26 cellular contexts compared by ENCODE assay signal in the genomic region with DNA sequence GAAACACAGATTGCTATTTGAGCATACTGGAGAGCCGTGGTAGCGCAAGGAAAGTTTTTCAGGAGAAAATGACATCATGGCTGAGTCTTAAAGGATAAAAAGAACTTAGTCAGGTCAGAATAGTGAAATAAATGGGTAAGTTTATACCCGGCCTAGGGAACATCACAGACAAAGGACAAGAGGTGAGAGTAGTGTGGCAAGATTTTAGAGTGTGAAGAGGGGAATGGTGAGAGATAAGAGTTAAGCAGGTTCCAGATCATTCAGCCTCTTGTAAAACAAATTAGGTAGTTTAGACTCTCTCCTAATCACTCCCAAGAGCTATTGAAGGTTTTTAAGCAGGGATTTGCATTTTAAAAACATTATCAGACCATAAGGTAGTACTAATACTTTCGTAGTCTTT.
"Had no signal": no experiment of that assay in that cellular context is flagged by ENCODE, and none has a peak within 500 bp of the region (broad histone marks: within the 10 kb centered on the region; RNA-seq: fewer than 3 reads in every experiment).

No MANE protein-coding gene starts in this region.

- H3K27ac ChIP-seq: ascending aorta, cardiac muscle cell, SJCRH30 had no signal

- DNase-seq: activated CD4-positive, alpha-beta T cell treated with anti-CD3 and anti-CD28 coated beads for 36 hours; activated CD4-positive, alpha-beta T cell treated with anti-CD3 and anti-CD28 coated beads, Interleukin-2, amount 10 ng/mL, durations not matched to agents 7 days and 5 days; activated CD4-positive, alpha-beta T cell treated with anti-CD3 and anti-CD28 coated beads, Interleukin-2, amount 50 U/mL, for 48 hours; activated CD8-positive, alpha-beta T cell treated with anti-CD3 and anti-CD28 coated beads, Interleukin-2, amount 10 ng/mL, durations not matched to agents 7 days and 5 days; activated gamma-delta T cell; activated naive CD4-positive, alpha-beta T cell treated with Interleukin-2 at 50 U/mL for 16 hours; activated naive CD8-positive, alpha-beta T cell treated with anti-CD3 and anti-CD28 coated beads, Interleukin-2, amount 10 ng/mL, durations not matched to agents 7 days and 5 days; activated T-cell treated with anti-CD3 and anti-CD28 coated beads, Interleukin-2, amount 50 U/mL, for 24 hours; amygdala; Karpas-422; MG63; NCI-H1048; NCI-H1436 treated with DMSO at 0.1 percent for 48 hours; NCI-H1694 treated with DMSO at 0.1 percent for 48 hours; NCI-H2029; NCI-H345; NCI-H526 treated with DMSO at 0.1 percent for 48 hours; NCI-H774; SHP77; SJCRH30; SK-N-SH had no signal

- H3K36me3 ChIP-seq: ascending aorta, cardiac muscle cell, MG63, SJCRH30 had no signal

- H3K4me1 ChIP-seq: ascending aorta, SJCRH30 had no signal

- ATAC-seq: activated CD4-positive, alpha-beta T cell treated with anti-CD3 and anti-CD28 coated beads for 36 hours; activated CD4-positive, CD25-positive, alpha-beta regulatory T cell treated with anti-CD3 and anti-CD28 coated beads, Interleukin-2, amount 50 U/mL, for 24 hours; activated CD8-positive, alpha-beta T cell treated with anti-CD3 and anti-CD28 coated beads, Interleukin-2, amount 10 ng/mL, durations not matched to agents 7 days and 5 days; Panc1 had no signal

- H3K4me2 ChIP-seq: SK-N-SH had no signal

- H3K9ac ChIP-seq: SK-N-SH had no signal

- FAIRE-seq: TTC549 had no signal

- H3K4me3 ChIP-seq: ascending aorta, cardiac muscle cell, MG63, SJCRH30 had no signal

- H3K9me3 ChIP-seq: ascending aorta, MG63, SJCRH30, SK-N-SH had no signal

- H3K27me3 ChIP-seq: ascending aorta, cardiac muscle cell, MG63, SJCRH30 had no signal
